8 cellular contexts compared by ENCODE assay signal in the genomic region with DNA sequence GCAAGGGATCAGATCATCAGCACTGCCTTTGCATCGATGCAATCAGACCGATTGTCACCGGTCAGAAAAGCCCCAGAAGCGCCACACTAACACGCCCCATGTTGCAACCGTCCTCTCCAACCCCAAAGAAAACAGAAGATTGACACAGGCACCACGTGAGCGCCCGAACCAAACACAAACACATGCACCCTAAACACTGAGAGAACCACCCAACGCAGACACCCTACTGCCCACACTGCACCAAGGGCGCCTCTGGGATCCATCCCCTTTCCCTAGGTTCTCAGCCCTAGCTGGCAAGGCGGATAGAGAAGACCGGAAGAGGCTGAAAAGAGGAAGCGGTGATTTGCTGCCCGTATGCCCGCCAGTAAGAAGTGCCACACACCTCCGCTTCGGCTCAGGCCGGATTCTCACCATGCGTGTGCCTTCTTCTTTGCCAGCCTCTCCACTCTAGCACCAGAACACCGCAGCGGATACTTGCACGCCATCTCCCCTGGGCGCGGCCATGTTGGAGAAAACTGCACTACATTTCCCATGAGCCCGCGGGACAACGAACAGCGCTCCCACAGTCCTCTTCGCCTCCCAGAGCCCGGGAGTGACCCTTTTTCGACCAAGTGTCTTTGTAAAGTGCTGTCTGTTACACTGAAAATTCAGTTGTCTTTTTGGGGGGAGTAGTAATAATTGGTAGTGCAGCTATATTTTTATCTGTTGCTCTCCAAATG. TPM values are rescaled to one million over a fixed set of nuclear protein-coding genes. Genes with fewer than 3 reads are reported as not detected.
DNase-seq lines count a peak whose midpoint lies in the region; ATAC-seq, FAIRE-seq and TF ChIP-seq lines count a peak whose summit lies in the region.

A gene with protein sequence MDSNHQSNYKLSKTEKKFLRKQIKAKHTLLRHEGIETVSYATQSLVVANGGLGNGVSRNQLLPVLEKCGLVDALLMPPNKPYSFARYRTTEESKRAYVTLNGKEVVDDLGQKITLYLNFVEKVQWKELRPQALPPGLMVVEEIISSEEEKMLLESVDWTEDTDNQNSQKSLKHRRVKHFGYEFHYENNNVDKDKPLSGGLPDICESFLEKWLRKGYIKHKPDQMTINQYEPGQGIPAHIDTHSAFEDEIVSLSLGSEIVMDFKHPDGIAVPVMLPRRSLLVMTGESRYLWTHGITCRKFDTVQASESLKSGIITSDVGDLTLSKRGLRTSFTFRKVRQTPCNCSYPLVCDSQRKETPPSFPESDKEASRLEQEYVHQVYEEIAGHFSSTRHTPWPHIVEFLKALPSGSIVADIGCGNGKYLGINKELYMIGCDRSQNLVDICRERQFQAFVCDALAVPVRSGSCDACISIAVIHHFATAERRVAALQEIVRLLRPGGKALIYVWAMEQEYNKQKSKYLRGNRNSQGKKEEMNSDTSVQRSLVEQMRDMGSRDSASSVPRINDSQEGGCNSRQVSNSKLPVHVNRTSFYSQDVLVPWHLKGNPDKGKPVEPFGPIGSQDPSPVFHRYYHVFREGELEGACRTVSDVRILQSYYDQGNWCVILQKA (minus strand): TSS at position 517 of the 719 bp plus-strand sequence. CDS start 4,842 bp downstream, outside the sequence.

- DNase-seq in H7 (peak; percentile 52), M059J (ENCODE audit: low read depth) (peak; percentile 76), SK-N-MC (ENCODE audit: low read depth, low spot score) (no peak), glutamatergic neuron (peak; percentile 84), pancreas (peak; percentile 55 to 82 (median 70)), thyroid gland (peak; percentile 68 to 70)
- DNase-seq in activated naive CD4-positive, alpha-beta T cell treated with anti-CD3 and anti-CD28 coated beads, Interleukin-2, amount 10 ng/mL, durations not matched to agents 7 days and 5 days = peak; percentile 87

- H3K27me3 ChIP-seq in H7 (ENCODE audit: control insufficient read depth, insufficient read depth, low read length) = no peaks in the 10 kb centered on the region
- no peaks in the 10 kb centered on the region for H3K27me3 ChIP-seq in pancreas
- no peaks in the 10 kb centered on the region for H3K27me3 ChIP-seq in thyroid gland

- peak; percentile 13 for FAIRE-seq in G401.6 (lab: Jason Lieb, UNC)
- no peak for FAIRE-seq in pancreas (lab: Jason Lieb, UNC)

- H3K4me1 ChIP-seq in pancreas (no peaks in the 10 kb centered on the region), thyroid gland (peaks cover 12% of the 10 kb centered on the region in 2 donors)

- intact Hi-C loops in pancreas (cut with DNase I) (loop anchor here in 1 of 3 donors (5.0 kb wide), 1 partner anchor 127 kb away; no protein-coding TSS in a partner anchor), thyroid gland (cut with DNase I) (no loop called here)

- H3K27ac ChIP-seq in SK-N-MC = peak within 1 kb of the TSS; percentile 4; the same call in 1 of the 2 replicates
- peak within 1 kb of the TSS; percentile 8 to 79 (median 46) for H3K27ac ChIP-seq in pancreas
- peak within 1 kb of the TSS; percentile 6 to 79 (median 70) for H3K27ac ChIP-seq in thyroid gland

- peak within 1 kb of the TSS; percentile 61 for H3K9ac ChIP-seq in SK-N-MC (ENCODE audit: insufficient read length)

- peaks cover 44% of the 10 kb centered on the region for H3K4me1 Mint-ChIP-seq in activated naive CD4-positive, alpha-beta T cell treated with anti-CD3 and anti-CD28 coated beads, Interleukin-2, amount 10 ng/mL, durations not matched to agents 7 days and 5 days
- H3K4me1 Mint-ChIP-seq in glutamatergic neuron (ENCODE audit: low read depth, unreplicated experiment) = peaks cover 10% of the 10 kb centered on the region

- H3K9me3 Mint-ChIP-seq in activated naive CD4-positive, alpha-beta T cell treated with anti-CD3 and anti-CD28 coated beads, Interleukin-2, amount 10 ng/mL, durations not matched to agents 7 days and 5 days = no peaks in the 10 kb centered on the region
- peaks cover 2% of the 10 kb centered on the region for H3K9me3 Mint-ChIP-seq in glutamatergic neuron (ENCODE audit: unreplicated experiment)

- H3K4me3 ChIP-seq in H7 (ENCODE audit: insufficient read depth, low read depth, low read length) = peak within 1 kb of the TSS; percentile 97
- peak within 1 kb of the TSS; percentile 80 for H3K4me3 ChIP-seq in SK-N-MC
- peak within 1 kb of the TSS; percentile 61 to 86 (median 76) for H3K4me3 ChIP-seq in pancreas
- peak within 1 kb of the TSS; percentile 35 to 52 (median 38) for H3K4me3 ChIP-seq in thyroid gland (replicated peaks in 1 of 3)

- no peak for TF ChIP-seq POLR2A in thyroid gland (IDR thresholded peaks at IDR 0.05)

- peaks cover 3% of the 10 kb centered on the region for H3K36me3 Mint-ChIP-seq in activated naive CD4-positive, alpha-beta T cell treated with anti-CD3 and anti-CD28 coated beads, Interleukin-2, amount 10 ng/mL, durations not matched to agents 7 days and 5 days
- no peaks in the 10 kb centered on the region for H3K36me3 Mint-ChIP-seq in glutamatergic neuron (ENCODE audit: unreplicated experiment)

- no peaks in the 10 kb centered on the region for H3K27me3 Mint-ChIP-seq in activated naive CD4-positive, alpha-beta T cell treated with anti-CD3 and anti-CD28 coated beads, Interleukin-2, amount 10 ng/mL, durations not matched to agents 7 days and 5 days
- H3K27me3 Mint-ChIP-seq in glutamatergic neuron (ENCODE audit: unreplicated experiment) = no peaks in the 10 kb centered on the region

- peak within 1 kb of the TSS; percentile 92 for H3K27ac Mint-ChIP-seq in activated naive CD4-positive, alpha-beta T cell treated with anti-CD3 and anti-CD28 coated beads, Interleukin-2, amount 10 ng/mL, durations not matched to agents 7 days and 5 days
- H3K27ac Mint-ChIP-seq in glutamatergic neuron (ENCODE audit: unreplicated experiment) = peak within 1 kb of the TSS; percentile 91

- 0% methylated on average over 32 of the region's 32 CpGs for WGBS in pancreas, 2 donors
- WGBS in thyroid gland, 2 donors = 0 to 1% methylated on average over 22 to 32 of the region's 32 CpGs

- peak within 1 kb of the TSS; percentile 93 for H3K4me3 Mint-ChIP-seq in activated naive CD4-positive, alpha-beta T cell treated with anti-CD3 and anti-CD28 coated beads, Interleukin-2, amount 10 ng/mL, durations not matched to agents 7 days and 5 days
- H3K4me3 Mint-ChIP-seq in glutamatergic neuron (ENCODE audit: unreplicated experiment) = peak within 1 kb of the TSS; percentile 93

- TF ChIP-seq CTCF in glutamatergic neuron (IDR thresholded peaks at IDR 0.05; ENCODE audit: partially characterized antibody, unreplicated experiment) = no peak
- no peak for TF ChIP-seq CTCF in pancreas (IDR thresholded peaks at IDR 0.05)
- no peak for TF ChIP-seq CTCF in thyroid gland (IDR thresholded peaks at IDR 0.05)

- CTCF ChIA-PET in activated naive CD4-positive, alpha-beta T cell treated with anti-CD3 and anti-CD28 coated beads, Interleukin-2, amount 10 ng/mL, durations not matched to agents 7 days and 5 days (lab: Charles Lee) = interaction anchor here (1.4 to 7.1 kb wide), 4 partner anchors 16 to 124 kb away, joined by 3 to 49 read pairs (median 3); a partner anchor contains a TSS

- H3K9me3 ChIP-seq in SK-N-MC (ENCODE audit: low read depth, low read length) = no peaks in the 10 kb centered on the region
- H3K9me3 ChIP-seq in pancreas = no peaks in the 10 kb centered on the region
- no peaks in the 10 kb centered on the region for H3K9me3 ChIP-seq in thyroid gland

- H3K36me3 ChIP-seq in H7 (replicated peaks; ENCODE audit: control insufficient read depth, insufficient read depth, low read length) = no peaks in the 10 kb centered on the region
- no peaks in the 10 kb centered on the region for H3K36me3 ChIP-seq in SK-N-MC (ENCODE audit: insufficient read depth, low read length)
- H3K36me3 ChIP-seq in pancreas = no peaks in the 10 kb centered on the region
- H3K36me3 ChIP-seq in thyroid gland = no peaks in the 10 kb centered on the region

- peak; percentile 97 to 99 (median 98) for ATAC-seq in pancreas

RNA-seq across cellular contexts. Expression of the gene that starts here (rescaled TPM):
- 5.3 and 7.0 TPM in 2 replicates for total RNA-seq in H7 (2014; rRNA removed; shearing (Covaris generic))
- 10.0 and 11.1 TPM in 2 replicates for total RNA-seq in M059J (2014; rRNA removed; shearing (Covaris generic))
- total RNA-seq in glutamatergic neuron (ENCODE audit: unreplicated experiment) (6.4 TPM), pancreas (1 to 10 TPM; 2.2 to 3.9 (median 3.1) TPM), thyroid gland (10 to 100 TPM in 3 of 4 donors, 1 to 10 TPM in 1; 7.4 to 11.6 (median 10.9) TPM)
- polyA plus RNA-seq in pancreas = 1 to 10 TPM; 2.4 to 2.9 TPM

Comparison
In these comparisons a context has a peak if more than half of its experiments do, and no peak if none do; other contexts are left out.
1. H3K4me3 ChIP-seq: peak in every context shown above with its lines; median percentile 97 in H7; 80 in SK-N-MC; 76 in pancreas; 38 in thyroid gland.
2. H3K27ac ChIP-seq: peak in every context shown above with its lines; median percentile 70 in thyroid gland; 46 in pancreas; 4 in SK-N-MC.